ENCODE assay signal across 15 cellular contexts in the genomic region with DNA sequence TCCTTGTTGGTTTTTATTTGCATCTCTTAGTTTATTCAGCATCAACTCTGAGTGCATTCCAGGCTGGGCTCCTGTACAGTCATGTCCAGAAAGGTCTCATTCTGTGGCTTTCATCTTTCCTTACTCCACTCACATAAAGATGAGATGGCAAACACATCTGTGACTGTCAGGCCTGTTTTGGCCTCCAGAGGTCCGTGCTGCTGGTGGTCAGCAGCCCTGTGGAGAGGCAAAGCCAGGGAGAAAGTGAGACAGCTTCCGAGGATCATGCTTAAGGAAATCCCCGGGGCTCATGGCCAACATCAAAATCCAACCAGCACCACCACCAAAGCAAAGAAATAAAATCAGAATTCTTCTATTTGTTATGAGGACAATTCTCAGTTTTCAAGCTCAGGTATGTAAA.
"Had no signal": no experiment of that assay in that cellular context is flagged by ENCODE, and none has a peak within 500 bp of the region (broad histone marks: within the 10 kb centered on the region; RNA-seq: fewer than 3 reads in every experiment).

No MANE protein-coding gene starts in this region.

- H3K9me3 Mint-ChIP-seq: activated naive CD4-positive, alpha-beta T cell treated with anti-CD3 and anti-CD28 coated beads, Interleukin-2, amount 10 ng/mL, durations not matched to agents 7 days and 5 days had no signal

- H3K27ac Mint-ChIP-seq: activated naive CD4-positive, alpha-beta T cell treated with anti-CD3 and anti-CD28 coated beads, Interleukin-2, amount 10 ng/mL, durations not matched to agents 7 days and 5 days; activated T-helper 2 cell treated with anti-CD3 and anti-CD28 coated beads, Interferon-gamma antibody, Interleukin-2, Interleukin-4, amounts not matched to agents 10 μg/mL and 5 μg/mL and 100 μg/mL, durations not matched to agents 14 hours and 24 hours and 36 hours; T-helper 2 cell treated with Interferon-gamma antibody and Interleukin-4, amounts not matched to agents 5 μg/mL and 100 μg/mL, for 36 hours had no signal

- H3K79me2 ChIP-seq: hepatocyte had no signal

- H3K36me3 ChIP-seq: ascending aorta, neutrophil, suprapubic skin, upper lobe of left lung had no signal

- H3K27me3 ChIP-seq: ascending aorta, neutrophil, suprapubic skin, upper lobe of left lung had no signal

- DNase-seq: activated naive CD4-positive, alpha-beta T cell treated with anti-CD3 and anti-CD28 coated beads, Interleukin-2, amount 10 ng/mL, durations not matched to agents 7 days and 5 days; erythroblast; islet precursor cell; naive B cell; retina; stimulated activated CD4-positive, alpha-beta T cell treated with anti-CD3 and anti-CD28 coated beads, Interleukin-15, amount 100 ng/mL, for 24 hours; stimulated activated CD4-positive, alpha-beta T cell treated with anti-CD3 and anti-CD28 coated beads, Interleukin-4, amount 100 ng/mL, for 1 hour; upper lobe of left lung had no signal

- H3K9me3 ChIP-seq: ascending aorta, neutrophil, suprapubic skin, upper lobe of left lung had no signal

- H2AFZ ChIP-seq: hepatocyte had no signal

- H3K27ac ChIP-seq: ascending aorta, hepatocyte, neutrophil, suprapubic skin had no signal

- H3K36me3 Mint-ChIP-seq: naive B cell had no signal

- H3K27me3 Mint-ChIP-seq: activated naive CD4-positive, alpha-beta T cell treated with anti-CD3 and anti-CD28 coated beads, Interleukin-2, amount 10 ng/mL, durations not matched to agents 7 days and 5 days had no signal

- H3K4me2 ChIP-seq: hepatocyte had no signal

- H3K4me1 ChIP-seq: ascending aorta, suprapubic skin had no signal

- H3K4me3 ChIP-seq: ascending aorta, hepatocyte, suprapubic skin, upper lobe of left lung had no signal

- ATAC-seq: left lobe of liver had no signal

- H3K4me3 Mint-ChIP-seq: activated naive CD4-positive, alpha-beta T cell treated with anti-CD3 and anti-CD28 coated beads, Interleukin-2, amount 10 ng/mL, durations not matched to agents 7 days and 5 days had no signal
